ENCODE assay signal across 25 cellular contexts in genomic region chr9:27469583-27469982, GRCh38. TPM values are rescaled to one million over a fixed set of nuclear protein-coding genes. Genes with fewer than 3 reads are reported as not detected.
DNase-seq lines count a peak whose midpoint lies in the region; ATAC-seq and TF ChIP-seq lines count a peak whose summit lies in the region.
"Had no signal": no experiment of that assay in that cellular context is flagged by ENCODE, and none has a peak within 500 bp of the region (broad histone marks: within the 10 kb centered on the region; RNA-seq: fewer than 3 reads in every experiment).

No MANE protein-coding gene starts in this region.

- no peak overlapping the region for H3K9ac ChIP-seq in BLaER1
- H3K9ac ChIP-seq: GM23248 had no signal

- H3K9me3 ChIP-seq in BLaER1 (peaks cover 21% of the 10 kb centered on the region), transverse colon (no peaks in the 10 kb centered on the region)
- H3K9me3 ChIP-seq: BE2C had no signal

- H3K36me3 ChIP-seq in BLaER1 (no peaks in the 10 kb centered on the region), transverse colon (no peaks in the 10 kb centered on the region)
- H3K36me3 ChIP-seq: BE2C had no signal

- WGBS in transverse colon (ENCODE audit: low coverage in 1 of 2), 2 donors = 80% methylated on average over 4 of the region's 4 CpGs; no CpG with 5 or more reads in 1 of the 2 donors

- no peaks in the 10 kb centered on the region for H3K27me3 Mint-ChIP-seq in dendritic cell treated with granulocyte-macrophage colony-stimulating factor and Interleukin-4, amounts not matched to agents 40 ng/mL and 50 ng/mL, for 4 days
- no peaks in the 10 kb centered on the region for H3K27me3 Mint-ChIP-seq in naive B cell
- H3K27me3 Mint-ChIP-seq: CD4-positive, alpha-beta T cell had no signal

- intact Hi-C loops in dendritic cell treated with granulocyte-macrophage colony-stimulating factor and Interleukin-4, amounts not matched to agents 40 ng/mL and 50 ng/mL, for 4 days (cut with micrococcal nuclease) = no loop called here
- intact Hi-C loops in transverse colon (cut with DNase I; ENCODE audit: low total_unique reads) = no loop called here

- in situ Hi-C loops in transverse colon (cut with MboI; ENCODE audit: low pct_ligation_motif_present in 1 of 4, low pct_unique_long_range_greater_than_20kb in 1 of 4, low sequenced_read_pairs in 3 of 4) = no loop called here

- no peak overlapping the region for H3K4me3 ChIP-seq in BLaER1
- no peak overlapping the region for H3K4me3 ChIP-seq in transverse colon
- H3K4me3 ChIP-seq: GM23248 had no signal

- peak overlapping the region; percentile 64 for H3K4me2 ChIP-seq in BLaER1

- no peaks in the 10 kb centered on the region for H3K27me3 ChIP-seq in BLaER1
- H3K27me3 ChIP-seq in transverse colon = no peaks in the 10 kb centered on the region
- H3K27me3 ChIP-seq: BE2C had no signal

- peaks cover 81% of the 10 kb centered on the region for H3K4me1 Mint-ChIP-seq in dendritic cell treated with granulocyte-macrophage colony-stimulating factor and Interleukin-4, amounts not matched to agents 40 ng/mL and 50 ng/mL, for 4 days (ENCODE audit: low read depth)
- H3K4me1 Mint-ChIP-seq in naive B cell = peaks cover 52 to 90% (median 85%) of the 10 kb centered on the region in 3 donors

- H3K9me3 Mint-ChIP-seq in dendritic cell treated with granulocyte-macrophage colony-stimulating factor and Interleukin-4, amounts not matched to agents 40 ng/mL and 50 ng/mL, for 4 days = peaks cover 18% of the 10 kb centered on the region
- H3K9me3 Mint-ChIP-seq in naive B cell = peaks cover 0 to 7% (median 0%) of the 10 kb centered on the region in 7 donors
- H3K9me3 Mint-ChIP-seq: CD4-positive, alpha-beta T cell; H9; HFFc6 had no signal

- DNase-seq in naive B cell (no peak), substantia nigra (lab: John Stamatoyannopoulos, UW) (no peak), Ammon's horn (ENCODE audit: low spot score) (no peak), transverse colon (no peak), NCI-H1930 (lab: John Stamatoyannopoulos, UW) (no peak)
- DNase-seq: 8988T; BE2C; CD4-positive, alpha-beta T cell; COR-L47; DMS79; GM23248; H9; HFFc6; Karpas-422; NCI-H1694; NCI-H2081 treated with DMSO at 0.1 percent for 48 hours; NCI-H2171 treated with DMSO at 0.1 percent for 48 hours; NCI-H446; NCI-H526; OCI-M1 had no signal

- H3K27ac Mint-ChIP-seq in dendritic cell treated with granulocyte-macrophage colony-stimulating factor and Interleukin-4, amounts not matched to agents 40 ng/mL and 50 ng/mL, for 4 days = peak overlapping the region; percentile 14
- peak overlapping the region in 3 of 6 donors; percentile 36 to 95 (median 70) for H3K27ac Mint-ChIP-seq in naive B cell
- H3K27ac Mint-ChIP-seq: CD4-positive, alpha-beta T cell; HFFc6 had no signal

- TF ChIP-seq POLR2A in transverse colon (IDR thresholded peaks at IDR 0.05) = no peak

- no peak for TF ChIP-seq EP300 in transverse colon (IDR thresholded peaks at IDR 0.05; ENCODE audit: low read depth)

- no peak for TF ChIP-seq CTCF in transverse colon (IDR thresholded peaks at IDR 0.05)

- H3K4me1 ChIP-seq in BLaER1 (peaks cover 72% of the 10 kb centered on the region), transverse colon (peaks cover 0 to 55% (median 23%) of the 10 kb centered on the region in 4 donors)
- H3K4me1 ChIP-seq: BE2C had no signal

- peaks cover 77% of the 10 kb centered on the region for H3K36me3 Mint-ChIP-seq in dendritic cell treated with granulocyte-macrophage colony-stimulating factor and Interleukin-4, amounts not matched to agents 40 ng/mL and 50 ng/mL, for 4 days (ENCODE audit: low read depth)
- peaks cover 7 to 18% of the 10 kb centered on the region in 2 donors for H3K36me3 Mint-ChIP-seq in naive B cell

- H3K4me3 Mint-ChIP-seq in dendritic cell treated with granulocyte-macrophage colony-stimulating factor and Interleukin-4, amounts not matched to agents 40 ng/mL and 50 ng/mL, for 4 days = no peak overlapping the region
- peak overlapping the region in 5 of 8 donors; percentile 17 to 77 (median 57) for H3K4me3 Mint-ChIP-seq in naive B cell
- H3K4me3 Mint-ChIP-seq: CD4-positive, alpha-beta T cell; H9; HFFc6 had no signal

- H3K27ac ChIP-seq in BLaER1 = no peak overlapping the region
- peak overlapping the region; percentile 84 for H3K27ac ChIP-seq in substantia nigra (ENCODE audit: low read depth, low read length, poor library complexity, severe bottlenecking)
- peak overlapping the region in 2 of 4 donors; percentile 22 to 46 for H3K27ac ChIP-seq in transverse colon
- H3K27ac ChIP-seq: GM23248 had no signal

- H4K20me1 ChIP-seq in BLaER1 = no peaks in the 10 kb centered on the region

- ATAC-seq in naive B cell (ENCODE audit: low read depth in 2 of 2) (no peak), GM18517 (IDR thresholded peaks at IDR 0.05; ENCODE audit: unreplicated experiment) (no peak)

RNA-seq across cellular contexts. Expression of gene IFNK, which starts 54.5 kb away (rescaled TPM):
- polyA plus RNA-seq in naive B cell (ENCODE audit: low read depth in 6 of 6) = not detected
- total RNA-seq in transverse colon = not detected
- total RNA-seq: CD4-positive, alpha-beta T cell; GM23248; H9; HFFc6; MCF 10A had no signal
- polyA plus RNA-seq: AG04450, GM23248 had no signal
